ENCODE assay signal across 18 cellular contexts in the genomic region with DNA sequence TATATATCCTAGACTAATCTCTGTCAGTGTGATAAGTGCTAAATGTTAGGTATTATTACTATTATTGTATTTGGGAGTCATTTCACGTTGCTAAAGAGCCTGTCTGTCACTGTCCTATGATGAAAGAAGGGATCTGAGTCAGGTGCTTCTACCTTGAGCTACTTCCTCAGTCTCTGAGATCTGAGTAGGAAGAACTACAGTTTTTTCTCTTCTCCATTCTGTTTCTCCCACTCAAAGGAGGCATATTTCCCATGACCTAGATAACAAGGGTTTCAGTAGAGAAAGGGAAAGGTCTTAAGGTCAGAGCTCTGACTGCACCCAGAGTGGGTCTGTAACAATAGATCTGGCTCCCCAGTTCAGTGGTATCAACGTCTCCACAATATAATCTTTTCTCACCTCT. TPM values are rescaled to one million over a fixed set of nuclear protein-coding genes. Genes with fewer than 3 reads are reported as not detected.
DNase-seq lines count a peak whose midpoint lies in the region; ATAC-seq and TF ChIP-seq lines count a peak whose summit lies in the region.
"Had no signal": no experiment of that assay in that cellular context is flagged by ENCODE, and none has a peak within 500 bp of the region (broad histone marks: within the 10 kb centered on the region; RNA-seq: fewer than 3 reads in every experiment).

No MANE protein-coding gene starts in this region.

- H3K4me3 Mint-ChIP-seq in nephron progenitor cell: no peak overlapping the region
- H3K4me3 Mint-ChIP-seq: activated CD8-positive, alpha-beta memory T cell treated with anti-CD3 and anti-CD28 coated beads, Interleukin-2, amount 10 ng/mL, durations not matched to agents 7 days and 5 days; B cell had no signal

- H3K9me3 Mint-ChIP-seq in nephron progenitor cell: peaks cover 9% of the 10 kb centered on the region

- H3K4me1 ChIP-seq in colonic mucosa: no peaks in the 10 kb centered on the region

- intact Hi-C loops in colonic mucosa (cut with DNase I): no loop called here

- peaks cover 28% of the 10 kb centered on the region for H3K36me3 Mint-ChIP-seq in nephron progenitor cell (ENCODE audit: low read depth)
- H3K36me3 Mint-ChIP-seq: activated CD8-positive, alpha-beta memory T cell treated with anti-CD3 and anti-CD28 coated beads, Interleukin-2, amount 10 ng/mL, durations not matched to agents 7 days and 5 days had no signal

- H3K9ac ChIP-seq in colonic mucosa (ENCODE audit: low read depth in 2 of 2, low read length in 2 of 2): peak overlapping the region in 1 of 2 donors; percentile 40

- no peaks in the 10 kb centered on the region for H3K36me3 ChIP-seq in colonic mucosa
- H3K36me3 ChIP-seq: thoracic aorta had no signal

- TF ChIP-seq CTCF in colonic mucosa (IDR thresholded peaks at IDR 0.05) (no peak), nephron progenitor cell (IDR thresholded peaks at IDR 0.05) (no peak)

- H3K9me3 ChIP-seq in colonic mucosa: no peaks in the 10 kb centered on the region
- H3K9me3 ChIP-seq: thoracic aorta had no signal

- in situ Hi-C loops in SK-MEL-5 (cut with HindIII; ENCODE audit: low pct_unique_long_range_greater_than_20kb, low sequenced_read_pairs): no loop called here

- peak; percentile 17 for DNase-seq in SK-MEL-5 (ENCODE audit: low read depth, low spot score)
- no peak for DNase-seq in colonic mucosa
- DNase-seq in nephron progenitor cell: no peak
- DNase-seq in substantia nigra (lab: John Stamatoyannopoulos, UW): no peak
- DNase-seq in amniotic stem cell (lab: John Stamatoyannopoulos, UW): no peak
- DNase-seq: activated CD4-positive, CD25-positive, alpha-beta regulatory T cell treated with anti-CD3 and anti-CD28 coated beads, Interleukin-2, amount 50 U/mL, for 72 hours; activated CD8-positive, alpha-beta memory T cell treated with anti-CD3 and anti-CD28 coated beads, Interleukin-2, amount 10 ng/mL, durations not matched to agents 7 days and 5 days; activated effector memory CD4-positive, alpha-beta T cell treated with Interleukin-2 at 50 U/mL for 16 hours; glutamatergic neuron; IMR-90; NCI-H2029; NCI-H524; OCI-M1; stimulated activated CD4-positive, alpha-beta T cell treated with anti-CD3 and anti-CD28 coated beads, Interleukin-2, amount 100 ng/mL, for 24 hours had no signal

- no peaks in the 10 kb centered on the region for H3K27me3 ChIP-seq in colonic mucosa

- H3K4me3 ChIP-seq in colonic mucosa: no peak overlapping the region
- H3K4me3 ChIP-seq: thoracic aorta had no signal

- H3K27ac Mint-ChIP-seq in nephron progenitor cell: peak overlapping the region; percentile 4
- H3K27ac Mint-ChIP-seq: activated CD8-positive, alpha-beta memory T cell treated with anti-CD3 and anti-CD28 coated beads, Interleukin-2, amount 10 ng/mL, durations not matched to agents 7 days and 5 days; B cell had no signal

- no peak for ATAC-seq in GM18511 (IDR thresholded peaks at IDR 0.05; ENCODE audit: unreplicated experiment)
- ATAC-seq in HG03342 (IDR thresholded peaks at IDR 0.05; ENCODE audit: unreplicated experiment): no peak
- ATAC-seq: activated CD8-positive, alpha-beta memory T cell treated with anti-CD3 and anti-CD28 coated beads, Interleukin-2, amount 10 ng/mL, durations not matched to agents 7 days and 5 days had no signal

- peak overlapping the region; percentile 40 for H3K27ac ChIP-seq in colonic mucosa
- peak overlapping the region; percentile 93 for H3K27ac ChIP-seq in substantia nigra (ENCODE audit: low read depth, low read length, poor library complexity, severe bottlenecking)

- peaks cover 7% of the 10 kb centered on the region for H3K4me1 Mint-ChIP-seq in nephron progenitor cell
- H3K4me1 Mint-ChIP-seq: activated CD8-positive, alpha-beta memory T cell treated with anti-CD3 and anti-CD28 coated beads, Interleukin-2, amount 10 ng/mL, durations not matched to agents 7 days and 5 days; B cell had no signal

- H3K27me3 Mint-ChIP-seq in nephron progenitor cell (ENCODE audit: low read depth, poor library complexity): peaks cover 2% of the 10 kb centered on the region
- H3K27me3 Mint-ChIP-seq: activated CD8-positive, alpha-beta memory T cell treated with anti-CD3 and anti-CD28 coated beads, Interleukin-2, amount 10 ng/mL, durations not matched to agents 7 days and 5 days; B cell had no signal

RNA-seq across cellular contexts. Expression of gene USP54, which starts 38.3 kb away (rescaled TPM):
- total RNA-seq in SK-MEL-5 (2014; rRNA removed; shearing (Covaris generic)): 112 and 113 TPM in 2 replicates
- 46.2 and 69.4 TPM in 2 replicates for polyA plus RNA-seq in SK-MEL-5 (2015; cell fraction: cytosol; rRNA removed)
- polyA plus RNA-seq in SK-MEL-5 (2015; cell fraction: nucleus; rRNA removed): 169 and 224 TPM in 2 replicates
- 100 to 1,000 TPM in 1 of 2 donors, 10 to 100 TPM in 1; 70.8 to 151 TPM for total RNA-seq in colonic mucosa

RNA-seq across cellular contexts. Expression of gene PPP3CB, which starts 57.0 kb away (rescaled TPM):
- total RNA-seq in SK-MEL-5 (2014; rRNA removed; shearing (Covaris generic)): 9.2 and 10.3 TPM in 2 replicates
- polyA plus RNA-seq in SK-MEL-5 (2015; cell fraction: cytosol; rRNA removed): 19.3 and 25.2 TPM in 2 replicates
- polyA plus RNA-seq in SK-MEL-5 (2015; cell fraction: nucleus; rRNA removed): 25.0 and 25.5 TPM in 2 replicates
- 10 to 100 TPM; 26.5 to 34.2 TPM for total RNA-seq in colonic mucosa
